Comparison of ENCODE assay signal across 10 cellular contexts in genomic region chr11:73217131-73217809, GRCh38. TPM values are rescaled to one million over a fixed set of nuclear protein-coding genes. Genes with fewer than 3 reads are reported as not detected.
DNase-seq lines count a peak whose midpoint lies in the region; ATAC-seq and TF ChIP-seq lines count a peak whose summit lies in the region.
"Had no signal": no experiment of that assay in that cellular context is flagged by ENCODE, and none has a peak within 500 bp of the region (broad histone marks: within the 10 kb centered on the region; RNA-seq: fewer than 3 reads in every experiment).

No MANE protein-coding gene starts in this region.

- no peak for TF ChIP-seq EP300 in SK-N-SH (IDR thresholded peaks at IDR 0.05; ENCODE audit: borderline replicate concordance in 1 of 2, low read depth in 1 of 2, low read length in 1 of 2)

- H3K9ac ChIP-seq in HUES64 (ENCODE audit: low read depth, low read length) (no peak overlapping the region), skeletal muscle tissue (ENCODE audit: low read depth in 1 of 3, low read length in 3 of 3) (peak overlapping the region; percentile 91 to 98 (median 91)), SK-N-SH (no peak overlapping the region)

- no peak for ATAC-seq in activated naive CD8-positive, alpha-beta T cell treated with anti-CD3 and anti-CD28 coated beads, Interleukin-2, amount 10 ng/mL, durations not matched to agents 7 days and 5 days (ENCODE audit: low read depth)

- no peaks in the 10 kb centered on the region for H3K36me3 Mint-ChIP-seq in activated naive CD8-positive, alpha-beta T cell treated with anti-CD3 and anti-CD28 coated beads, Interleukin-2, amount 10 ng/mL, durations not matched to agents 7 days and 5 days
- no peaks in the 10 kb centered on the region for H3K36me3 Mint-ChIP-seq in immature natural killer cell

- peak overlapping the region; percentile 70 for H3K4me3 ChIP-seq in HUES64 (ENCODE audit: low read length)
- peak overlapping the region; percentile 87 to 91 (median 89) for H3K4me3 ChIP-seq in skeletal muscle tissue (ENCODE audit: low read length in 3 of 3)
- no peak overlapping the region for H3K4me3 ChIP-seq in SK-N-SH (ENCODE audit: low read depth in 2 of 2, low read length in 1 of 2)
- H3K4me3 ChIP-seq: SK-N-MC had no signal

- no peaks in the 10 kb centered on the region for H4K20me1 ChIP-seq in SK-N-SH (ENCODE audit: insufficient read depth)

- no peak overlapping the region for H3K4me2 ChIP-seq in SK-N-SH

- no peak for TF ChIP-seq RAD21 in SK-N-SH (IDR thresholded peaks at IDR 0.05; ENCODE audit: low read length)

- CTCF ChIA-PET in SK-N-SH (lab: Yijun Ruan, JAX), result interaction anchor here (0.6 to 3.6 kb wide), 8 partner anchors 15 to 118 kb away, joined by 3 to 11 read pairs (median 3); no protein-coding TSS in a partner anchor

- no peaks in the 10 kb centered on the region for H3F3A ChIP-seq in SK-N-SH (replicated peaks; ENCODE audit: insufficient read depth)

- H3K9me3 Mint-ChIP-seq in activated naive CD8-positive, alpha-beta T cell treated with anti-CD3 and anti-CD28 coated beads, Interleukin-2, amount 10 ng/mL, durations not matched to agents 7 days and 5 days, result no peaks in the 10 kb centered on the region
- no peaks in the 10 kb centered on the region for H3K9me3 Mint-ChIP-seq in immature natural killer cell

- H3K9me3 ChIP-seq in HUES64 (ENCODE audit: insufficient read depth, low read depth, low read length), result no peaks in the 10 kb centered on the region
- no peaks in the 10 kb centered on the region for H3K9me3 ChIP-seq in skeletal muscle tissue (ENCODE audit: control insufficient read depth in 3 of 3, low read length in 3 of 3)
- no peaks in the 10 kb centered on the region for H3K9me3 ChIP-seq in SK-N-SH

- no peak overlapping the region for H2AFZ ChIP-seq in SK-N-SH (ENCODE audit: low read depth)

- H3K27me3 Mint-ChIP-seq in activated naive CD8-positive, alpha-beta T cell treated with anti-CD3 and anti-CD28 coated beads, Interleukin-2, amount 10 ng/mL, durations not matched to agents 7 days and 5 days, result peaks cover 34% of the 10 kb centered on the region
- peaks cover 6 to 7% (median 7%) of the 10 kb centered on the region in 3 donors for H3K27me3 Mint-ChIP-seq in immature natural killer cell (ENCODE audit: low read depth in 3 of 3)

- DNase-seq in activated naive CD8-positive, alpha-beta T cell treated with anti-CD3 and anti-CD28 coated beads, Interleukin-2, amount 10 ng/mL, durations not matched to agents 7 days and 5 days, result peak; percentile 29
- DNase-seq in immature natural killer cell, result no peak
- DNase-seq in stimulated activated naive CD4-positive, alpha-beta T cell (lab: John Stamatoyannopoulos, UW), result no peak
- DNase-seq in SK-N-SH, result no peak
- DNase-seq in SK-N-DZ (ENCODE audit: low spot score), result no peak
- no peak for DNase-seq in COR-L47 (lab: John Stamatoyannopoulos, UW)
- DNase-seq: NCI-H1092 treated with DMSO at 0.1 percent for 48 hours had no signal

- H3K27me3 ChIP-seq in HUES64 (ENCODE audit: insufficient read depth, low read length) (peaks cover 43% of the 10 kb centered on the region), skeletal muscle tissue (ENCODE audit: control insufficient read depth in 3 of 3, insufficient read depth in 3 of 3, low read length in 3 of 3) (no peaks in the 10 kb centered on the region), SK-N-SH (ENCODE audit: insufficient read depth) (peaks cover 8% of the 10 kb centered on the region)

- H3K4me1 ChIP-seq in HUES64 (ENCODE audit: insufficient read depth, low read length), result 0 out of 2 replicates have a peak, but pooled peaks cover 5% of the 10 kb centered on the region
- H3K4me1 ChIP-seq in skeletal muscle tissue (ENCODE audit: control insufficient read depth in 3 of 3, insufficient read depth in 3 of 3, low read length in 3 of 3), result peaks cover 79 to 95% (median 94%) of the 10 kb centered on the region in 3 donors
- peaks cover 0 to 4% of the 10 kb centered on the region in 2 experiments; a peak in 1 of 4 replicates for H3K4me1 ChIP-seq in SK-N-SH (ENCODE audit: control insufficient read depth in 1 of 2, insufficient read depth in 2 of 2, low read depth in 1 of 2, low read length in 1 of 2)

- TF ChIP-seq CTCF in SK-N-SH (IDR thresholded peaks at IDR 0.05), result no peak

- H3K4me1 Mint-ChIP-seq in activated naive CD8-positive, alpha-beta T cell treated with anti-CD3 and anti-CD28 coated beads, Interleukin-2, amount 10 ng/mL, durations not matched to agents 7 days and 5 days, result peaks cover 4% of the 10 kb centered on the region
- peaks cover 0 to 10% of the 10 kb centered on the region in 2 donors for H3K4me1 Mint-ChIP-seq in immature natural killer cell

- H3K4me3 Mint-ChIP-seq in activated naive CD8-positive, alpha-beta T cell treated with anti-CD3 and anti-CD28 coated beads, Interleukin-2, amount 10 ng/mL, durations not matched to agents 7 days and 5 days, result peak overlapping the region; percentile 47
- peak overlapping the region in 3 of 5 donors; percentile 14 to 30 (median 25) for H3K4me3 Mint-ChIP-seq in immature natural killer cell

- no peaks in the 10 kb centered on the region for H3K9me2 ChIP-seq in SK-N-SH

- POLR2A ChIA-PET in activated naive CD8-positive, alpha-beta T cell treated with anti-CD3 and anti-CD28 coated beads, Interleukin-2, amount 10 ng/mL, durations not matched to agents 7 days and 5 days (lab: Charles Lee), result no interaction called here
- POLR2A ChIA-PET in SK-N-SH (lab: Yijun Ruan, JAX), result no interaction called here

- H3K27ac ChIP-seq in HUES64 (ENCODE audit: low read depth, low read length) (no peak overlapping the region), skeletal muscle tissue (ENCODE audit: low read depth, low read length) (peak overlapping the region; percentile 94), SK-N-SH (ENCODE audit: low read depth in 2 of 2, low read length in 1 of 2) (no peak overlapping the region)
- H3K27ac ChIP-seq: SK-N-MC had no signal

- H3K79me2 ChIP-seq in SK-N-SH (ENCODE audit: insufficient read depth), result no peaks in the 10 kb centered on the region

- WGBS in HUES64, result 83% methylated on average over 15 of the region's 15 CpGs
- 98% methylated on average over 12 of the region's 15 CpGs for WGBS in SK-N-SH (ENCODE audit: low lambda C conversion rate)

- H3K36me3 ChIP-seq in HUES64 (ENCODE audit: insufficient read depth, low read length) (no peaks in the 10 kb centered on the region), skeletal muscle tissue (ENCODE audit: control insufficient read depth in 3 of 3, insufficient read depth in 3 of 3, low read length in 3 of 3) (peaks cover 0 to 5% (median 0%) of the 10 kb centered on the region in 3 donors), SK-N-SH (replicated peaks in 1 of 2; ENCODE audit: control insufficient read depth in 1 of 2, insufficient read depth in 2 of 2, low read length in 1 of 2) (no peaks in the 10 kb centered on the region)

- H3K27ac Mint-ChIP-seq in activated naive CD8-positive, alpha-beta T cell treated with anti-CD3 and anti-CD28 coated beads, Interleukin-2, amount 10 ng/mL, durations not matched to agents 7 days and 5 days, result no peak overlapping the region
- no peak overlapping the region for H3K27ac Mint-ChIP-seq in immature natural killer cell

TF ChIP-seq in SK-N-SH, 30 proteins besides CTCF, POLR2A, EP300 and RAD21:
- no peak for TF ChIP-seq FOSL2 (IDR thresholded peaks at IDR 0.05; ENCODE audit: borderline replicate concordance, low read depth)
- no peak for TF ChIP-seq RXRA (IDR thresholded peaks at IDR 0.05; ENCODE audit: borderline replicate concordance, low read depth)
- no peak for TF ChIP-seq IRF3 (IDR thresholded peaks at IDR 0.05; ENCODE audit: low read depth, low read length)

RNA-seq across cellular contexts. Expression of gene P2RY2, which starts 0.8 kb away (rescaled TPM):
- 0.35 TPM for polyA plus RNA-seq in HUES64 (2013, experiment 1 of 2)
- 0.76 TPM for polyA plus RNA-seq in HUES64 (2013, experiment 2 of 2)
- not detected for total RNA-seq in activated naive CD8-positive, alpha-beta T cell treated with anti-CD3 and anti-CD28 coated beads, Interleukin-2, amount 10 ng/mL, durations not matched to agents 7 days and 5 days
- polyA plus RNA-seq in immature natural killer cell (under 1 TPM in 1 of 3 donors, not detected in 2; 0.30 TPM), SK-N-SH (2012; rRNA removed) (0.12 and 0.13 TPM in 2 replicates)
- total RNA-seq in skeletal muscle tissue, result 1.0 TPM
- polyA plus RNA-seq in SK-N-SH (2012; cell fraction: cytosol; rRNA removed), result 0.05 and 0.07 TPM in 2 replicates
- polyA plus RNA-seq in SK-N-SH (2012; cell fraction: nucleus; rRNA removed), result 0.02 and 0.14 TPM in 2 replicates
- polyA plus RNA-seq in SK-N-DZ (2014; cell fraction: cytosol; rRNA removed), result not detected in 2 replicates
- polyA plus RNA-seq in SK-N-DZ (2014; cell fraction: nucleus; rRNA removed), result not detected in 2 replicates

RNA-seq across cellular contexts. Expression of gene P2RY6, which starts 54.9 kb away (rescaled TPM):
- polyA plus RNA-seq in HUES64 (2013, experiment 1 of 2), result 0.25 TPM
- polyA plus RNA-seq in HUES64 (2013, experiment 2 of 2), result 0.32 TPM
- total RNA-seq in activated naive CD8-positive, alpha-beta T cell treated with anti-CD3 and anti-CD28 coated beads, Interleukin-2, amount 10 ng/mL, durations not matched to agents 7 days and 5 days, result under 1 TPM in 1 of 2 experiments, not detected in 1; 0.44 TPM
- polyA plus RNA-seq in immature natural killer cell, result 1 to 10 TPM in 1 of 3 donors, not detected in 2; 3.0 TPM
- 2.1 TPM for total RNA-seq in skeletal muscle tissue
- 0.15 and 0.16 TPM in 2 replicates for polyA plus RNA-seq in SK-N-SH (2012; rRNA removed)
- 0.09 and 0.31 TPM in 2 replicates for polyA plus RNA-seq in SK-N-SH (2012; cell fraction: cytosol; rRNA removed)
- polyA plus RNA-seq in SK-N-SH (2012; cell fraction: nucleus; rRNA removed), result 0.26 and 0.27 TPM in 2 replicates
- polyA plus RNA-seq in SK-N-DZ (2014; cell fraction: cytosol; rRNA removed), result 0.16 and 2.5 TPM in 2 replicates
- polyA plus RNA-seq in SK-N-DZ (2014; cell fraction: nucleus; rRNA removed), result 0.25 TPM in 1 of 2 replicates, not detected in the other

Comparison
In these comparisons a context has a peak if more than half of its experiments do, and no peak if none do; other contexts are left out.
1. H3K4me3 ChIP-seq: peak in HUES64 (single experiment) and skeletal muscle tissue (3 of 3); none in SK-N-SH (0 of 2).
2. H3K9ac ChIP-seq: peak in skeletal muscle tissue (3 of 3); none in HUES64 (single experiment) and SK-N-SH (single experiment).